In the genomic region with DNA sequence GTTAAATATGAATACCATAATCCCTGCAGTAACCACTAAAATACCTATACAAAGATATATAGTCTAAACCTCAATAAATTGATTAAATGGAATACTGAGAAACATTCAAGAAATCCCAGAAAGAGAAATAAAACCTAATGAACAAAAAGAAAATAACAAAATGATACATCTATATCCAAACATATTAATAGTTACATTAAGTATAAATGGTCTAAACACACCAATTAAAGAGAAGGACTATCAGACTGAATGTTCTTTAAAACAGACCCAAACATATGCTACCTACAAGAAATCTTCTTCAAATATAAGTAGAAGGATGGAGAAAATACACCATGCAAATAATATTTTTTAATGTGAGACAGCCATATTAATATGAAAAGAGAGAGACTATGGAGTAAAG, we compare ENCODE assay signal across 25 cellular contexts.
"Had no signal": no experiment of that assay in that cellular context is flagged by ENCODE, and none has a peak within 500 bp of the region (broad histone marks: within the 10 kb centered on the region; RNA-seq: fewer than 3 reads in every experiment).

No MANE protein-coding gene starts in this region.

- ATAC-seq: effector memory CD8-positive, alpha-beta T cell; esophagus mucosa; gastroesophageal sphincter; left lobe of liver; naive thymus-derived CD4-positive, alpha-beta T cell; sciatic nerve; stimulated activated effector memory CD8-positive, alpha-beta T cell treated with anti-CD3 and anti-CD28 coated beads, Interleukin-12 subunit alpha, Interleukin-12 subunit beta, amount 100 ng/mL, for 72 hours had no signal

- H3K4me1 ChIP-seq: prostate gland, right atrium auricular region had no signal

- H3K9me3 ChIP-seq: gastroesophageal sphincter, prostate gland, right atrium auricular region, stomach, thyroid gland, vagina had no signal

- H3K27me3 ChIP-seq: gastroesophageal sphincter, neural progenitor cell, right atrium auricular region, stomach, thyroid gland, vagina had no signal

- H3K4me3 ChIP-seq: gastroesophageal sphincter, lung, neural progenitor cell, prostate gland, right atrium auricular region, smooth muscle cell, stomach, thyroid gland, vagina had no signal

- DNase-seq: cortex of kidney; effector memory CD8-positive, alpha-beta T cell; foreskin fibroblast; hypothalamus; immature natural killer cell; kidney; naive thymus-derived CD4-positive, alpha-beta T cell; stimulated activated CD4-positive, alpha-beta T cell treated with anti-CD3 and anti-CD28 coated beads, Interleukin-12 subunit alpha, Interleukin-12 subunit beta, amount 100 ng/mL, for 4 hours; stimulated activated CD4-positive, alpha-beta T cell treated with anti-CD3 and anti-CD28 coated beads, Interleukin-1b, Interleukin-23, amount 100 ng/mL, for 48 hours; stimulated activated CD4-positive, alpha-beta T cell treated with anti-CD3 and anti-CD28 coated beads, Interleukin-4, amount 100 ng/mL, for 24 hours; stimulated activated naive CD4-positive, alpha-beta T cell treated with Interleukin-2 at 50 U/mL for 16 hours; stomach; thyroid gland had no signal

- FAIRE-seq: kidney had no signal

- H3K27ac ChIP-seq: epithelial cell of prostate, gastroesophageal sphincter, neural progenitor cell, prostate gland, right atrium auricular region, stomach, thyroid gland, vagina had no signal

- H3K36me3 ChIP-seq: gastroesophageal sphincter, neural progenitor cell, prostate gland, right atrium auricular region, stomach, thyroid gland, vagina had no signal
